Comparison of ENCODE assay signal across 2 cellular contexts in genomic region chr1:187903223-187903622, GRCh38.
TF ChIP-seq lines count a peak whose summit lies in the region.

No MANE protein-coding gene starts in this region.

TF ChIP-seq in IMR-90, 13 proteins besides CTCF, POLR2A, EP300 and RAD21:
- TF ChIP-seq RCOR1 (IDR thresholded peaks at IDR 0.05; ENCODE audit: insufficient replicate concordance, low read length) (no peak), BHLHE40 (IDR thresholded peaks at IDR 0.05; ENCODE audit: low read depth, low read length) (no peak), CEBPB (IDR thresholded peaks at IDR 0.05; ENCODE audit: low read depth, low read length) (no peak), SMC3 (IDR thresholded peaks at IDR 0.05; ENCODE audit: low read depth, low read length) (no peak), MAZ (IDR thresholded peaks at IDR 0.05; ENCODE audit: borderline replicate concordance, low read depth, low read length) (no peak), MAFK (IDR thresholded peaks at IDR 0.05; ENCODE audit: low read depth, low read length) (no peak), ELK1 (IDR thresholded peaks at IDR 0.05; ENCODE audit: borderline replicate concordance, low read depth, low read length) (no peak), CHD1 (IDR thresholded peaks at IDR 0.05; ENCODE audit: low read depth, low read length) (no peak), FOS (IDR thresholded peaks at IDR 0.05; ENCODE audit: low read depth, low read length) (no peak), USF2 (IDR thresholded peaks at IDR 0.05; ENCODE audit: low read depth, low read length) (no peak), RFX5 (IDR thresholded peaks at IDR 0.05; ENCODE audit: low read depth, low read length) (no peak), MXI1 (IDR thresholded peaks at IDR 0.05; ENCODE audit: borderline replicate concordance, low read depth, low read length) (no peak), NFE2L2 (IDR thresholded peaks at IDR 0.05; ENCODE audit: low read depth, low read length) (no peak)

TF ChIP-seq in SK-N-SH, 30 proteins besides CTCF, POLR2A, EP300 and RAD21 (continued from another document):
- TF ChIP-seq PBX3 (IDR thresholded peaks at IDR 0.05) (0 out of 2 replicates have a peak, but pooled peaks have one; percentile 25), MXI1 (IDR thresholded peaks at IDR 0.05; ENCODE audit: low read depth, low read length) (no peak), EZH2phosphoT487 (IDR thresholded peaks at IDR 0.05; ENCODE audit: borderline replicate concordance, low read depth) (no peak), USF2 (IDR thresholded peaks at IDR 0.05; ENCODE audit: borderline replicate concordance, low read depth, low read length) (no peak), JUND (IDR thresholded peaks at IDR 0.05) (no peak), FOXM1 (IDR thresholded peaks at IDR 0.05; ENCODE audit: low read depth) (0 out of 2 replicates have a peak, but pooled peaks have one; percentile 25), TEAD4 (IDR thresholded peaks at IDR 0.05; ENCODE audit: borderline replicate concordance, insufficient read depth) (0 out of 2 replicates have a peak, but pooled peaks have one; percentile 25), FOSL2 (IDR thresholded peaks at IDR 0.05; ENCODE audit: borderline replicate concordance, low read depth) (no peak)
